In genomic region chr17:66932295-66932694, GRCh38 we compare ENCODE assay signal across 17 cellular contexts. TPM values are rescaled to one million over a fixed set of nuclear protein-coding genes. Genes with fewer than 3 reads are reported as not detected.
DNase-seq lines count a peak whose midpoint lies in the region; ATAC-seq and TF ChIP-seq lines count a peak whose summit lies in the region.
"Had no signal": no experiment of that assay in that cellular context is flagged by ENCODE, and none has a peak within 500 bp of the region (broad histone marks: within the 10 kb centered on the region; RNA-seq: fewer than 3 reads in every experiment).

No MANE protein-coding gene starts in this region.

- H3K9me2 ChIP-seq in SK-N-SH = no peaks in the 10 kb centered on the region

- TF ChIP-seq EP300 in SK-N-SH (IDR thresholded peaks at IDR 0.05; ENCODE audit: borderline replicate concordance in 1 of 2, low read depth in 1 of 2, low read length in 1 of 2) = no peak

- no peaks in the 10 kb centered on the region for H3F3A ChIP-seq in SK-N-SH (replicated peaks; ENCODE audit: insufficient read depth)

- no peaks in the 10 kb centered on the region for H3K79me2 ChIP-seq in SK-N-SH (ENCODE audit: insufficient read depth)

- peak; percentile 54 for DNase-seq in BE2C
- DNase-seq in SK-N-SH = peak; percentile 64
- no peak for DNase-seq in WTC11 (ENCODE audit: low spot score)
- DNase-seq in upper lobe of right lung = peak; percentile 5
- DNase-seq in T1000 (lab: John Stamatoyannopoulos, UW) = no peak
- no peak for DNase-seq in NCI-H524 (lab: John Stamatoyannopoulos, UW)
- DNase-seq in stimulated activated naive CD8-positive, alpha-beta T cell treated with anti-CD3 and anti-CD28 coated beads, Interleukin-15, Interleukin-2, amounts not matched to agents 100 U/mL and 50 U/mL, for 24 hours = no peak
- DNase-seq: Caco-2; Calu3; CD4-positive, alpha-beta T cell; CD8-positive, alpha-beta T cell; DMS79 treated with DMSO at 0.1 percent for 48 hours; GF-D8 had no signal

- H3K4me3 Mint-ChIP-seq in WTC11 = no peak overlapping the region
- H3K4me3 Mint-ChIP-seq: CD4-positive, alpha-beta T cell; CD8-positive, alpha-beta T cell had no signal

- ATAC-seq in WTC11 = no peak
- no peak for ATAC-seq in upper lobe of right lung
- no peak for ATAC-seq in stimulated activated naive CD8-positive, alpha-beta T cell treated with anti-CD3 and anti-CD28 coated beads, Interleukin-15, Interleukin-2, amounts not matched to agents 100 U/mL and 50 U/mL, for 24 hours
- ATAC-seq: A549; CD8-positive, alpha-beta T cell had no signal

- H3K9me3 ChIP-seq in BE2C (no peaks in the 10 kb centered on the region; the same call in 1 of the 2 replicates), SK-N-SH (no peaks in the 10 kb centered on the region), upper lobe of right lung (no peaks in the 10 kb centered on the region)

- H3K36me3 Mint-ChIP-seq in WTC11 = peaks cover 8% of the 10 kb centered on the region
- H3K36me3 Mint-ChIP-seq: CD8-positive, alpha-beta T cell had no signal

- no peak overlapping the region for H3K4me3 ChIP-seq in BE2C (ENCODE audit: low read depth, low read length)
- no peak overlapping the region for H3K4me3 ChIP-seq in SK-N-SH (ENCODE audit: low read depth in 2 of 2, low read length in 1 of 2)
- H3K4me3 ChIP-seq in upper lobe of right lung = no peak overlapping the region
- H3K4me3 ChIP-seq: A549; BLaER1 treated with 17β-estradiol and CSF1 and Interleukin-3, amounts not matched to agents 10 nM and 100 nM had no signal

- POLR2A ChIA-PET in SK-N-SH (lab: Yijun Ruan, JAX) = interaction anchor here (1.1 kb wide), 1 partner anchor 87 kb away, joined by 3 read pairs; no protein-coding TSS in a partner anchor
- POLR2A ChIA-PET in WTC11 (lab: Charles Lee) = no interaction called here

- H3K36me3 ChIP-seq in BE2C = no peaks in the 10 kb centered on the region
- H3K36me3 ChIP-seq in SK-N-SH (replicated peaks in 1 of 2; ENCODE audit: control insufficient read depth in 1 of 2, insufficient read depth in 2 of 2, low read length in 1 of 2) = no peaks in the 10 kb centered on the region
- H3K36me3 ChIP-seq in upper lobe of right lung = no peaks in the 10 kb centered on the region
- H3K36me3 ChIP-seq: BLaER1 treated with 17β-estradiol and CSF1 and Interleukin-3, amounts not matched to agents 10 nM and 100 nM had no signal

- H3K27me3 Mint-ChIP-seq in WTC11 (ENCODE audit: low read depth) = no peaks in the 10 kb centered on the region; the same call in none of the 2 replicates

- 0 out of 2 replicates have a peak overlapping the region, but pooled peaks have one; percentile 9 for H3K27ac Mint-ChIP-seq in WTC11
- H3K27ac Mint-ChIP-seq: CD4-positive, alpha-beta T cell; CD8-positive, alpha-beta T cell had no signal

- H3K27me3 ChIP-seq in BE2C (no peaks in the 10 kb centered on the region), SK-N-SH (ENCODE audit: insufficient read depth) (no peaks in the 10 kb centered on the region; the same call in 1 of the 2 replicates), upper lobe of right lung (no peaks in the 10 kb centered on the region)
- H3K27me3 ChIP-seq: BLaER1 treated with 17β-estradiol and CSF1 and Interleukin-3, amounts not matched to agents 10 nM and 100 nM had no signal

- peaks cover 21% of the 10 kb centered on the region for H3K4me1 ChIP-seq in BE2C
- peaks cover 0 to 38% of the 10 kb centered on the region in 2 experiments; a peak in 1 of 4 replicates for H3K4me1 ChIP-seq in SK-N-SH (ENCODE audit: control insufficient read depth in 1 of 2, insufficient read depth in 2 of 2, low read depth in 1 of 2, low read length in 1 of 2)
- no peaks in the 10 kb centered on the region for H3K4me1 ChIP-seq in upper lobe of right lung
- H3K4me1 ChIP-seq: A549 had no signal

- H3K9me3 Mint-ChIP-seq in WTC11 = peaks cover 31% of the 10 kb centered on the region
- H3K9me3 Mint-ChIP-seq: CD4-positive, alpha-beta T cell had no signal

- WGBS in SK-N-SH (ENCODE audit: low lambda C conversion rate) = 20% methylated on average over 2 of the region's 2 CpGs

- peak overlapping the region in 1 of 2 experiments; percentile 73; a peak in 2 of 4 replicates for H3K27ac ChIP-seq in SK-N-SH (ENCODE audit: low read depth in 2 of 2, low read length in 1 of 2)
- no peak overlapping the region for H3K27ac ChIP-seq in upper lobe of right lung
- H3K27ac ChIP-seq: 22Rv1; A549; BLaER1 treated with 17β-estradiol and CSF1 and Interleukin-3, amounts not matched to agents 10 nM and 100 nM; C4-2B had no signal

- CTCF ChIA-PET in SK-N-SH (lab: Yijun Ruan, JAX) = interaction anchor here (1.0 to 2.8 kb wide), 7 partner anchors 8 to 226 kb away, joined by 3 to 5 read pairs (median 3); no protein-coding TSS in a partner anchor
- CTCF ChIA-PET in WTC11 (lab: Charles Lee) = interaction anchor here (1.2 to 2.0 kb wide), 3 partner anchors 17 to 84 kb away, joined by 3 to 5 read pairs (median 3); no protein-coding TSS in a partner anchor

- H4K20me1 ChIP-seq in SK-N-SH (ENCODE audit: insufficient read depth) = no peaks in the 10 kb centered on the region
- H4K20me1 ChIP-seq: BLaER1 treated with 17β-estradiol and CSF1 and Interleukin-3, amounts not matched to agents 10 nM and 100 nM had no signal

- no peak overlapping the region for H3K4me2 ChIP-seq in SK-N-SH
- H3K4me2 ChIP-seq: A549; BLaER1 treated with 17β-estradiol and CSF1 and Interleukin-3, amounts not matched to agents 10 nM and 100 nM had no signal

- TF ChIP-seq CTCF in BE2C (IDR thresholded peaks at IDR 0.05; ENCODE audit: low read depth, low read length) (no peak), SK-N-SH (IDR thresholded peaks at IDR 0.05) (no peak), WTC11 (IDR thresholded peaks at IDR 0.05) (no peak), upper lobe of right lung (IDR thresholded peaks at IDR 0.05) (no peak)

- H3K9ac ChIP-seq in SK-N-SH = no peak overlapping the region
- H3K9ac ChIP-seq: BLaER1 treated with 17β-estradiol and CSF1 and Interleukin-3, amounts not matched to agents 10 nM and 100 nM had no signal

- intact Hi-C loops in upper lobe of right lung (cut with DNase I) = no loop called here

- no peak for TF ChIP-seq RAD21 in SK-N-SH (IDR thresholded peaks at IDR 0.05; ENCODE audit: low read length)

- H2AFZ ChIP-seq in SK-N-SH (ENCODE audit: low read depth) = no peak overlapping the region

- H3K4me1 Mint-ChIP-seq in WTC11 = no peaks in the 10 kb centered on the region

TF ChIP-seq in SK-N-SH, 30 proteins besides CTCF, POLR2A, EP300 and RAD21:
- TF ChIP-seq CHD2 (IDR thresholded peaks at IDR 0.05; ENCODE audit: low read length, partially characterized antibody) = peak; percentile 22
- no peak for TF ChIP-seq GATA2 (CRISPR knock-in tag; IDR thresholded peaks at IDR 0.05)

TF ChIP-seq in WTC11, 78 proteins besides CTCF, POLR2A, EP300 and RAD21:
- TF ChIP-seq E2F1 (CRISPR knock-in tag; IDR thresholded peaks at IDR 0.05) = no peak
- TF ChIP-seq HMGA2 (CRISPR knock-in tag; IDR thresholded peaks at IDR 0.05) = peak; percentile 89
- no peak for TF ChIP-seq JUN (CRISPR knock-in tag; IDR thresholded peaks at IDR 0.05)

RNA-seq across cellular contexts. Expression of gene CACNG4, which starts 32.2 kb away (rescaled TPM):
- 16.0 TPM for polyA plus RNA-seq in BE2C (2012; ENCODE audit: insufficient read depth, insufficient read length, low read depth)
- 12.4 and 13.2 TPM in 2 replicates for polyA plus RNA-seq in SK-N-SH (2012; rRNA removed)
- 9.9 and 16.7 TPM in 2 replicates for polyA plus RNA-seq in SK-N-SH (2012; cell fraction: cytosol; rRNA removed)
- polyA plus RNA-seq in SK-N-SH (2012; cell fraction: nucleus; rRNA removed) = 7.9 and 9.8 TPM in 2 replicates
- total RNA-seq in WTC11 (2021) (1.6 to 3.4 TPM (median 2.3 TPM) in 3 replicates), upper lobe of right lung (9.3 TPM)
- total RNA-seq: CD4-positive, alpha-beta T cell; CD8-positive, alpha-beta T cell had no signal

Comparison
In these comparisons a context has a peak if more than half of its experiments do, and no peak if none do; other contexts are left out.
1. DNase-seq: peak in BE2C (single experiment), SK-N-SH (single experiment) and upper lobe of right lung (single experiment); none in WTC11 (single experiment), T1000 (single experiment), NCI-H524 (0 of 2) and stimulated activated naive CD8-positive, alpha-beta T cell treated with anti-CD3 and anti-CD28 coated beads, Interleukin-15, Interleukin-2, amounts not matched to agents 100 U/mL and 50 U/mL, for 24 hours (single experiment).